In genomic region chr3:71225951-71226564, GRCh38 we compare ENCODE assay signal across 8 cellular contexts.
A peak's percentile ranks its signal among the peaks of the same experiment; 100 is the strongest.
DNase-seq lines count a peak whose midpoint lies in the region; ATAC-seq, FAIRE-seq and TF ChIP-seq lines count a peak whose summit lies in the region.

No MANE protein-coding gene starts in this region.

- ATAC-seq in stimulated activated naive CD8-positive, alpha-beta T cell treated with anti-CD3 and anti-CD28 coated beads, Interleukin-15, Interleukin-2, amounts not matched to agents 100 U/mL and 50 U/mL, for 24 hours: no peak

- H3K27me3 Mint-ChIP-seq in stimulated activated naive CD8-positive, alpha-beta T cell treated with anti-CD3 and anti-CD28 coated beads, Interleukin-15, Interleukin-2, amounts not matched to agents 100 ng/mL and 50 ng/mL, for 24 hours: no peaks in the 10 kb centered on the region
- H3K27me3 Mint-ChIP-seq in immature natural killer cell (ENCODE audit: low read depth in 3 of 3): peaks cover 4 to 13% (median 11%) of the 10 kb centered on the region in 3 donors

- peak overlapping the region; percentile 89 for H3K4me3 Mint-ChIP-seq in stimulated activated naive CD8-positive, alpha-beta T cell treated with anti-CD3 and anti-CD28 coated beads, Interleukin-15, Interleukin-2, amounts not matched to agents 100 ng/mL and 50 ng/mL, for 24 hours
- H3K4me3 Mint-ChIP-seq in immature natural killer cell: peak overlapping the region; percentile 74 to 94 (median 88)

- peaks cover 31% of the 10 kb centered on the region for H3K36me3 Mint-ChIP-seq in stimulated activated naive CD8-positive, alpha-beta T cell treated with anti-CD3 and anti-CD28 coated beads, Interleukin-15, Interleukin-2, amounts not matched to agents 100 ng/mL and 50 ng/mL, for 24 hours (ENCODE audit: low read depth)
- H3K36me3 Mint-ChIP-seq in immature natural killer cell: peaks cover 3 to 12% (median 5%) of the 10 kb centered on the region in 3 donors

- H3K4me1 Mint-ChIP-seq in stimulated activated naive CD8-positive, alpha-beta T cell treated with anti-CD3 and anti-CD28 coated beads, Interleukin-15, Interleukin-2, amounts not matched to agents 100 ng/mL and 50 ng/mL, for 24 hours (ENCODE audit: low read depth): peaks cover 96% of the 10 kb centered on the region
- peaks cover 30 to 37% of the 10 kb centered on the region in 2 donors for H3K4me1 Mint-ChIP-seq in immature natural killer cell

- no peak for FAIRE-seq in D721Med (lab: Jason Lieb, UNC)

- H3K27ac ChIP-seq in VCaP: 0 out of 2 replicates have a peak overlapping the region, but pooled peaks have one; percentile 0

- H3K27ac Mint-ChIP-seq in stimulated activated naive CD8-positive, alpha-beta T cell treated with anti-CD3 and anti-CD28 coated beads, Interleukin-15, Interleukin-2, amounts not matched to agents 100 ng/mL and 50 ng/mL, for 24 hours: peak overlapping the region; percentile 100
- peak overlapping the region; percentile 76 to 95 (median 86) for H3K27ac Mint-ChIP-seq in immature natural killer cell

- H3K9me3 Mint-ChIP-seq in stimulated activated naive CD8-positive, alpha-beta T cell treated with anti-CD3 and anti-CD28 coated beads, Interleukin-15, Interleukin-2, amounts not matched to agents 100 ng/mL and 50 ng/mL, for 24 hours: peaks cover 4% of the 10 kb centered on the region
- no peaks in the 10 kb centered on the region for H3K9me3 Mint-ChIP-seq in immature natural killer cell

- DNase-seq in stimulated activated naive CD8-positive, alpha-beta T cell treated with anti-CD3 and anti-CD28 coated beads, Interleukin-15, Interleukin-2, amounts not matched to agents 100 U/mL and 50 U/mL, for 24 hours: no peak
- DNase-seq in immature natural killer cell (peak in 1 of 3 donors; percentile 12), D721Med (ENCODE audit: insufficient read length, low spot score) (no peak), DMS 273 treated with DMSO at 0.1 percent for 48 hours (lab: John Stamatoyannopoulos, UW) (no peak), AG08395 (ENCODE audit: low spot score) (no peak), UCSD-AML1 (lab: John Stamatoyannopoulos, UW; ENCODE audit: unreplicated experiment) (no peak)

- TF ChIP-seq CTCF in VCaP (conservative IDR thresholded peaks at IDR 0.05) (no peak), D721Med (IDR thresholded peaks at IDR 0.05; ENCODE audit: insufficient read depth, missing control alignments) (no peak)
